ENCODE assay signal across 7 cellular contexts in genomic region chrX:103918584-103919335, GRCh38. TPM values are rescaled to one million over a fixed set of nuclear protein-coding genes. Genes with fewer than 3 reads are reported as not detected.
DNase-seq lines count a peak whose midpoint lies in the region; ATAC-seq, FAIRE-seq and TF ChIP-seq lines count a peak whose summit lies in the region.

No MANE protein-coding gene starts in this region.

- H3K27me3 ChIP-seq in GM12878 (replicated peaks in 1 of 2; ENCODE audit: control insufficient read depth in 2 of 2, insufficient read depth in 2 of 2, low read length in 1 of 2) = no peaks in the 10 kb centered on the region
- peaks cover 0 to 32% (median 5%) of the 10 kb centered on the region in 3 donors for H3K27me3 ChIP-seq in gastrocnemius medialis

- H3K4me2 ChIP-seq in GM12878 (ENCODE audit: control insufficient read depth, insufficient read depth) = peak overlapping the region; percentile 68

- H3K4me3 ChIP-seq in GM12878 = peak overlapping the region; percentile 80
- H3K4me3 ChIP-seq in iPS-11a (ENCODE audit: low read depth, low read length) = peak overlapping the region; percentile 56
- peak overlapping the region; percentile 50 to 56 (median 52) for H3K4me3 ChIP-seq in gastrocnemius medialis

- SMC1A ChIA-PET in GM12878 (lab: Charles Lee; ENCODE audit: uncharacterized antibody, unreplicated experiment) = interaction anchor here (0.6 to 6.6 kb wide), 6 partner anchors 10 to 74 kb away, joined by 3 to 106 read pairs (median 4); no protein-coding TSS in a partner anchor

- POLR2A ChIA-PET in GM12878 (lab: Charles Lee) = interaction anchor here (1.4 to 3.0 kb wide), 3 partner anchors 15 to 74 kb away, joined by 4 to 19 read pairs (median 9); no protein-coding TSS in a partner anchor

- H3K27ac ChIP-seq in GM12878 (ENCODE audit: control insufficient read depth, insufficient read depth) (peak overlapping the region; percentile 85), gastrocnemius medialis (peak overlapping the region; percentile 32 to 64 (median 60))

- peak; percentile 84 for DNase-seq in NCI-H1092 treated with DMSO at 0.1 percent for 48 hours (lab: John Stamatoyannopoulos, UW)
- DNase-seq in T-helper 17 cell = peak; percentile 36 to 45 (median 40)
- DNase-seq in GM12878 (ENCODE audit: low read depth, low spot score) = no peak
- DNase-seq in gastrocnemius medialis = peak in 1 of 2 donors; percentile 16

- TF ChIP-seq POLR2A in GM12878 (IDR thresholded peaks at IDR 0.05; ENCODE audit: low read depth, low read length) (peak; percentile 80), gastrocnemius medialis (IDR thresholded peaks at IDR 0.05) (no peak)

- H3K9me3 ChIP-seq in T-helper 17 cell (ENCODE audit: control insufficient read depth, low read length, poor library complexity, severe bottlenecking) = no peaks in the 10 kb centered on the region
- H3K9me3 ChIP-seq in GM12878 (replicated peaks; ENCODE audit: control insufficient read depth, insufficient read depth, low read length) = no peaks in the 10 kb centered on the region
- no peaks in the 10 kb centered on the region for H3K9me3 ChIP-seq in gastrocnemius medialis

- RAD21 ChIA-PET in GM12878 (lab: Charles Lee; ENCODE audit: unreplicated experiment) = interaction anchor here (1.1 to 5.1 kb wide), 5 partner anchors 8 to 74 kb away, joined by 3 to 43 read pairs (median 11); no protein-coding TSS in a partner anchor

- TF ChIP-seq EP300 in GM12878 (IDR thresholded peaks at IDR 0.05; ENCODE audit: borderline replicate concordance in 1 of 2, control insufficient read depth in 1 of 2, low read depth in 2 of 2, low read length in 2 of 2) = no peak

- CTCF ChIA-PET in GM12878 (lab: Yijun Ruan, JAX) = interaction anchor here (0.9 to 6.5 kb wide), 9 partner anchors 10 to 289 kb away, joined by 3 to 64 read pairs (median 5); no protein-coding TSS in a partner anchor

- H3K27ac Mint-ChIP-seq in T-helper 17 cell = peak overlapping the region; percentile 86

- no peaks in the 10 kb centered on the region for H3K27me3 Mint-ChIP-seq in T-helper 17 cell

- ATAC-seq in GM18498 (IDR thresholded peaks at IDR 0.05; ENCODE audit: unreplicated experiment) (peak; percentile 66), HG02588 (IDR thresholded peaks at IDR 0.05; ENCODE audit: unreplicated experiment) (peak; percentile 73), T-helper 17 cell (peak; percentile 83), GM12878 (peak; percentile 82), gastrocnemius medialis (peak in 1 of 2 donors; percentile 33)

- H3K36me3 Mint-ChIP-seq in T-helper 17 cell (ENCODE audit: low read depth) = no peaks in the 10 kb centered on the region

- intact Hi-C loops in GM12878 (cut with micrococcal nuclease; ENCODE audit: unreplicated experiment) (loop anchor here (1.0 to 2.0 kb wide), 2 partner anchors 23 to 74 kb away; no protein-coding TSS in a partner anchor), gastrocnemius medialis (cut with DNase I; ENCODE audit: low total_unique reads) (no loop called here)

- no peaks in the 10 kb centered on the region for H4K20me1 ChIP-seq in GM12878 (ENCODE audit: control insufficient read depth, insufficient read depth)

- H3K4me1 ChIP-seq in GM12878 (ENCODE audit: control insufficient read depth, insufficient read depth, low read length) (no peaks in the 10 kb centered on the region), gastrocnemius medialis (no peaks in the 10 kb centered on the region)

- no peak for TF ChIP-seq RAD21 in GM12878 (IDR thresholded peaks at IDR 0.05; ENCODE audit: insufficient read depth, low read depth, low read length)

- 35% methylated on average over 63 of the region's 65 CpGs for WGBS in GM12878 (ENCODE audit: insufficient coverage, insufficient replicate concordance, low lambda C conversion rate, missing lambda C conversion rate)

- H3K36me3 ChIP-seq in GM12878 (ENCODE audit: control insufficient read depth in 2 of 2, insufficient read depth in 2 of 2, low read length in 1 of 2) (no peaks in the 10 kb centered on the region), gastrocnemius medialis (no peaks in the 10 kb centered on the region)

- in situ Hi-C loops in GM12878 (cut with MboI) (no loop called here), gastrocnemius medialis (cut with MboI; ENCODE audit: low sequenced_read_pairs in 4 of 4) (no loop called here)

- peaks cover 13% of the 10 kb centered on the region for H3K4me1 Mint-ChIP-seq in T-helper 17 cell

- FAIRE-seq in GM12878 (lab: Jason Lieb, UNC) = no peak

- no TSS peak for BruUV-seq in GM12878 (replicated peaks; lab: Mats Ljungman, UMichigan)

- peak overlapping the region; percentile 80 for H3K9ac ChIP-seq in GM12878 (ENCODE audit: control insufficient read depth, insufficient read depth, low read length)

- H2AFZ ChIP-seq in GM12878 (ENCODE audit: control insufficient read depth, low read depth, low read length) = peak overlapping the region; percentile 77

- TF ChIP-seq CTCF in GM12878 (IDR thresholded peaks at IDR 0.05 in 2 of 3, conservative IDR thresholded peaks at IDR 0.05 in 1 of 3; ENCODE audit: control insufficient read depth in 2 of 3, extremely low read depth in 1 of 3, insufficient read depth in 1 of 3, low read depth in 3 of 3, low read length in 3 of 3) (no peak), gastrocnemius medialis (IDR thresholded peaks at IDR 0.05 in 4 of 5, conservative IDR thresholded peaks at IDR 0.05 in 1 of 5) (no peak)

- H3K79me2 ChIP-seq in GM12878 (ENCODE audit: control insufficient read depth, insufficient read depth, low read length) = peaks cover 26% of the 10 kb centered on the region

- peak overlapping the region; percentile 95 for H3K4me3 Mint-ChIP-seq in T-helper 17 cell

TF ChIP-seq in GM12878, 131 proteins besides CTCF, POLR2A, EP300 and RAD21 (continues in another document):
- TF ChIP-seq MYB (IDR thresholded peaks at IDR 0.05; ENCODE audit: borderline replicate concordance, low read depth, low read length) = no peak
- peak; percentile 34; the same call in 1 of the 2 replicates for TF ChIP-seq GATAD2B (conservative IDR thresholded peaks at IDR 0.05; ENCODE audit: low read depth)
- TF ChIP-seq POLR2AphosphoS5 (IDR thresholded peaks at IDR 0.05; ENCODE audit: low read length) = 0 out of 2 replicates have a peak, but pooled peaks have one; percentile 38
- TF ChIP-seq BHLHE40 (IDR thresholded peaks at IDR 0.05; ENCODE audit: borderline replicate concordance in 1 of 2, low read depth in 2 of 2, low read length in 1 of 2) = peak in 1 of 2 experiments; percentile 53; a peak in 1 of 4 replicates
- 0 out of 2 replicates have a peak, but pooled peaks have one; percentile 12 for TF ChIP-seq MXI1 (IDR thresholded peaks at IDR 0.05; ENCODE audit: low read depth, low read length)
- 0 out of 2 replicates have a peak, but pooled peaks have one; percentile 10 for TF ChIP-seq HCFC1 (IDR thresholded peaks at IDR 0.05; ENCODE audit: low read length)
- TF ChIP-seq ZNF274 (IDR thresholded peaks at IDR 0.05; ENCODE audit: insufficient read depth, insufficient read length) = no peak
- TF ChIP-seq IKZF1 (conservative IDR thresholded peaks at IDR 0.05) = peak; percentile 45
- 0 out of 2 replicates have a peak, but pooled peaks have one; percentile 17 for TF ChIP-seq CREB1 (IDR thresholded peaks at IDR 0.05; ENCODE audit: low read depth)
- TF ChIP-seq TAF1 (IDR thresholded peaks at IDR 0.05; ENCODE audit: borderline replicate concordance, low read depth, low read length) = 0 out of 2 replicates have a peak, but pooled peaks have one; percentile 48
- peak; percentile 48; the same call in 1 of the 2 replicates for TF ChIP-seq NKRF (conservative IDR thresholded peaks at IDR 0.05)
- TF ChIP-seq ZNF207 (IDR thresholded peaks at IDR 0.05; ENCODE audit: borderline replicate concordance) = no peak
- no peak for TF ChIP-seq PML (IDR thresholded peaks at IDR 0.05; ENCODE audit: low read length)

RNA-seq across cellular contexts. Expression of gene TMSB15B, which starts 43.7 kb away (rescaled TPM):
- total RNA-seq in T-helper 17 cell (1 to 10 TPM; 7.2 TPM), GM12878 (2014; rRNA removed) (10.4 and 12.2 TPM in 2 replicates), GM12878 (2014; rRNA removed; fragmentation: Illumina TruSeq; extraction: Trizol) (8.8 and 10.0 TPM in 2 replicates), GM12878 (2021) (10.3 and 13.9 TPM in 2 replicates), gastrocnemius medialis (not detected)
- total RNA-seq in GM12878 (2013; cell fraction: nucleolus; rRNA removed) = 62.2 and 65.1 TPM in 2 replicates
- 13.2 TPM for polyA plus RNA-seq in GM12878 (2011; ENCODE audit: low read depth)
- polyA plus RNA-seq in GM12878 (2011; rRNA removed) (22.4 and 27.2 TPM in 2 replicates), GM12878 (2014; fragmentation: Illumina TruSeq; extraction: Trizol) (12.2 and 16.1 TPM in 2 replicates), GM12878 (2014; fragmentation: Nextera tagmentation; extraction: Ambion mirVana) (10 to 100 TPM; 38.6 to 45.2 TPM), GM12878 (2014; rRNA removed) (9.9 and 10.0 TPM in 2 replicates), GM12878 (2016; fragmentation: Nextera tagmentation; extraction: Ambion mirVana) (10 to 100 TPM; 27.5 to 35.2 TPM)
- polyA plus RNA-seq in GM12878 (2011; cell fraction: cytosol; rRNA removed) = 8.1 and 9.3 TPM in 2 replicates
- 23.6 and 28.3 TPM in 2 replicates for polyA plus RNA-seq in GM12878 (2011; cell fraction: nucleus; rRNA removed)
- 7.6 and 8.1 TPM in 2 replicates for polyA plus RNA-seq in GM12878 (2012)
- polyA minus RNA-seq in GM12878 (2011; rRNA and poly(A)+ RNA removed) = 14.4 and 17.7 TPM in 2 replicates
- polyA minus RNA-seq in GM12878 (2011; cell fraction: cytosol; rRNA and poly(A)+ RNA removed) = 5.3 and 5.9 TPM in 2 replicates
- 26.0 and 42.0 TPM in 2 replicates for polyA minus RNA-seq in GM12878 (2011; cell fraction: nucleus; rRNA and poly(A)+ RNA removed)

Comparison
In these comparisons a context has a peak if more than half of its experiments do, and no peak if none do; other contexts are left out.
1. RNA of gene TMSB15B, which starts 43.7 kb away (total RNA-seq): 8.8 to 65.1 TPM in GM12878 and 7.2 TPM in T-helper 17 cell; not detected in gastrocnemius medialis; every median in the first group is over 4 times any median in the second.
2. Peak in every context shown above with its lines, with median percentiles within 50 percentile points of each other: H3K4me3 ChIP-seq.